ENCODE assay signal across 7 cellular contexts in the genomic region with DNA sequence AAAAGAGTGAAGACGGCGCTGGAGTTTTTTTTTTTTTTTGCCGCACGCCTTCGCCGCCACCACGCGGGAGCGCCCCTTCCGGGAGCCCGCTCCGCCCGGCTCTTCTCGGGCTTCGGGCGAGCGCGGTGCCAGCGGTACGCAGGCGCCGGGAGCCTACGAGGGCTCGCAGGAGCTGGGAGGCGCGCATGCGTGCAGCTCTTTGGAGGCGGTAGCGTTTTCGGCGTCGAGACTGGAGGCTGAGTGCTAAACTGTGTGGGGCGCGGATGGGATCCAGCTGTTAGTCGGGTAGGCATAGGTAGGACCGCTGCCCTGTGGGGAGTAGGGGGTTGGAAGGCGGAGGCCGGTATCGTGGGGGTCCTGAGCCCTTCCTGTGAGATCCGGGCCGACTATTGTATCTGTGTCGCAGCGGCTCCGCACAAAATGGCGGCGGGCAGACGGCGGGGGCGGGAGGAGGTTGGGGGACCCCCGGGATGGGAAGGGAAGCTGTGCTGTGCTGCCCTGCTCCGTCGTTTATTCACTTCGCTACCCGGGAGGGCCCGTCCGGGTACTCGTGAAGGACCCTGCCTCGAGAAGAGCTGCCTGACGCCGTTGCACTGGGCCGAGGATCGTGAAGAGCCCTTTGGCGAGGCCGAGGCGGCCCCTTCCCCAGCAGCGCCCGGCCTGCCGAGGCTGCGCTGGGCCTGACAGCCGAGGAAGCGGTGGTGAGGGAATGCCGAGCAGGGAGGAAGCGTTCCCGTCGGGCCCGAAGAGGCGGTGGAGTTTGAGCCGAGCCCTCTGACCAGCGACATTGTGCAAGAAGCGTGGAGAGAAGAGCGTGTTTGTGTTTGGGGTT. TPM values are rescaled to one million over a fixed set of nuclear protein-coding genes. Genes with fewer than 3 reads are reported as not detected.
DNase-seq lines count a peak whose midpoint lies in the region; ATAC-seq, FAIRE-seq and TF ChIP-seq lines count a peak whose summit lies in the region.

A gene with protein sequence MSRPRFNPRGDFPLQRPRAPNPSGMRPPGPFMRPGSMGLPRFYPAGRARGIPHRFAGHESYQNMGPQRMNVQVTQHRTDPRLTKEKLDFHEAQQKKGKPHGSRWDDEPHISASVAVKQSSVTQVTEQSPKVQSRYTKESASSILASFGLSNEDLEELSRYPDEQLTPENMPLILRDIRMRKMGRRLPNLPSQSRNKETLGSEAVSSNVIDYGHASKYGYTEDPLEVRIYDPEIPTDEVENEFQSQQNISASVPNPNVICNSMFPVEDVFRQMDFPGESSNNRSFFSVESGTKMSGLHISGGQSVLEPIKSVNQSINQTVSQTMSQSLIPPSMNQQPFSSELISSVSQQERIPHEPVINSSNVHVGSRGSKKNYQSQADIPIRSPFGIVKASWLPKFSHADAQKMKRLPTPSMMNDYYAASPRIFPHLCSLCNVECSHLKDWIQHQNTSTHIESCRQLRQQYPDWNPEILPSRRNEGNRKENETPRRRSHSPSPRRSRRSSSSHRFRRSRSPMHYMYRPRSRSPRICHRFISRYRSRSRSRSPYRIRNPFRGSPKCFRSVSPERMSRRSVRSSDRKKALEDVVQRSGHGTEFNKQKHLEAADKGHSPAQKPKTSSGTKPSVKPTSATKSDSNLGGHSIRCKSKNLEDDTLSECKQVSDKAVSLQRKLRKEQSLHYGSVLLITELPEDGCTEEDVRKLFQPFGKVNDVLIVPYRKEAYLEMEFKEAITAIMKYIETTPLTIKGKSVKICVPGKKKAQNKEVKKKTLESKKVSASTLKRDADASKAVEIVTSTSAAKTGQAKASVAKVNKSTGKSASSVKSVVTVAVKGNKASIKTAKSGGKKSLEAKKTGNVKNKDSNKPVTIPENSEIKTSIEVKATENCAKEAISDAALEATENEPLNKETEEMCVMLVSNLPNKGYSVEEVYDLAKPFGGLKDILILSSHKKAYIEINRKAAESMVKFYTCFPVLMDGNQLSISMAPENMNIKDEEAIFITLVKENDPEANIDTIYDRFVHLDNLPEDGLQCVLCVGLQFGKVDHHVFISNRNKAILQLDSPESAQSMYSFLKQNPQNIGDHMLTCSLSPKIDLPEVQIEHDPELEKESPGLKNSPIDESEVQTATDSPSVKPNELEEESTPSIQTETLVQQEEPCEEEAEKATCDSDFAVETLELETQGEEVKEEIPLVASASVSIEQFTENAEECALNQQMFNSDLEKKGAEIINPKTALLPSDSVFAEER (N-terminal part only) (plus strand): TSS at position 202 of the 832 bp plus-strand sequence. CDS start 17,173 bp downstream, outside the sequence.

- H3K79me2 ChIP-seq in astrocyte (ENCODE audit: insufficient read depth, low read length) (peaks cover 52% of the 10 kb centered on the region), hepatocyte (peaks cover 54% of the 10 kb centered on the region)

- no peaks in the 10 kb centered on the region for H3K9me3 Mint-ChIP-seq in T-helper 2 cell treated with Interferon-gamma antibody and Interleukin-4, amounts not matched to agents 5 μg/mL and 100 μg/mL, for 36 hours
- H3K9me3 Mint-ChIP-seq in astrocyte (ENCODE audit: unreplicated experiment): no peaks in the 10 kb centered on the region

- FAIRE-seq in astrocyte (lab: Jason Lieb, UNC): no peak

- ATAC-seq in GM18502 (IDR thresholded peaks at IDR 0.05; ENCODE audit: poor library complexity, unreplicated experiment) (peak; percentile 97), HG02943 (IDR thresholded peaks at IDR 0.05; ENCODE audit: low read depth, unreplicated experiment) (peak; percentile 91)

- H3K36me3 ChIP-seq in astrocyte (ENCODE audit: insufficient read depth, low read length): no peaks in the 10 kb centered on the region
- H3K36me3 ChIP-seq in hepatocyte (replicated peaks; ENCODE audit: insufficient read depth, low read depth): no peaks in the 10 kb centered on the region

- peaks cover 17% of the 10 kb centered on the region for H3K36me3 Mint-ChIP-seq in T-helper 2 cell treated with Interferon-gamma antibody and Interleukin-4, amounts not matched to agents 5 μg/mL and 100 μg/mL, for 36 hours (ENCODE audit: low read depth)
- no peaks in the 10 kb centered on the region for H3K36me3 Mint-ChIP-seq in astrocyte (ENCODE audit: low read depth, unreplicated experiment)

- H3K9me3 ChIP-seq in astrocyte (ENCODE audit: insufficient read depth, low read depth, low read length) (no peaks in the 10 kb centered on the region), hepatocyte (ENCODE audit: low read depth) (no peaks in the 10 kb centered on the region)

- peak within 1 kb of the TSS; percentile 89 for H3K4me3 ChIP-seq in astrocyte (ENCODE audit: insufficient read depth, low read depth, low read length)
- H3K4me3 ChIP-seq in hepatocyte: peak within 1 kb of the TSS; percentile 85

- H3K9me2 ChIP-seq in hepatocyte (replicated peaks; ENCODE audit: insufficient read depth): no peaks in the 10 kb centered on the region

- TF ChIP-seq CTCF in astrocyte (IDR thresholded peaks at IDR 0.05; ENCODE audit: insufficient read depth, low read depth, low read length): peak; percentile 66
- TF ChIP-seq CTCF in hepatocyte (IDR thresholded peaks at IDR 0.05; ENCODE audit: poor library complexity): peak; percentile 87

- peak within 1 kb of the TSS; percentile 97 for H3K4me3 Mint-ChIP-seq in T-helper 2 cell treated with Interferon-gamma antibody and Interleukin-4, amounts not matched to agents 5 μg/mL and 100 μg/mL, for 36 hours
- peak within 1 kb of the TSS; percentile 99 for H3K4me3 Mint-ChIP-seq in astrocyte (ENCODE audit: unreplicated experiment)

- H3K4me2 ChIP-seq in astrocyte (ENCODE audit: low read length): peak within 1 kb of the TSS; percentile 95
- peak within 1 kb of the TSS; percentile 84 for H3K4me2 ChIP-seq in hepatocyte

- H3K27me3 ChIP-seq in astrocyte (ENCODE audit: insufficient read depth, low read length) (no peaks in the 10 kb centered on the region), hepatocyte (no peaks in the 10 kb centered on the region)

- peak within 1 kb of the TSS; percentile 100 for H3K27ac Mint-ChIP-seq in T-helper 2 cell treated with Interferon-gamma antibody and Interleukin-4, amounts not matched to agents 5 μg/mL and 100 μg/mL, for 36 hours
- H3K27ac Mint-ChIP-seq in astrocyte (ENCODE audit: unreplicated experiment): peak within 1 kb of the TSS; percentile 99

- peak within 1 kb of the TSS; percentile 98 for H3K27ac ChIP-seq in astrocyte (ENCODE audit: low read depth, low read length)
- peak within 1 kb of the TSS; percentile 98 for H3K27ac ChIP-seq in hepatocyte

- H3K4me1 Mint-ChIP-seq in T-helper 2 cell treated with Interferon-gamma antibody and Interleukin-4, amounts not matched to agents 5 μg/mL and 100 μg/mL, for 36 hours (ENCODE audit: low read depth): peaks cover 18% of the 10 kb centered on the region
- H3K4me1 Mint-ChIP-seq in astrocyte (ENCODE audit: low read depth, unreplicated experiment): peaks cover 10% of the 10 kb centered on the region

- H3K4me1 ChIP-seq in astrocyte (ENCODE audit: insufficient read depth, low read length): peaks cover 3% of the 10 kb centered on the region
- peaks cover 8% of the 10 kb centered on the region for H3K4me1 ChIP-seq in hepatocyte (ENCODE audit: insufficient read depth)

- H4K20me1 ChIP-seq in astrocyte (ENCODE audit: insufficient read depth, low read length) (peaks cover 44% of the 10 kb centered on the region), hepatocyte (ENCODE audit: insufficient read depth, poor library complexity, severe bottlenecking) (peaks cover 44% of the 10 kb centered on the region)

- H3K27me3 Mint-ChIP-seq in T-helper 2 cell treated with Interferon-gamma antibody and Interleukin-4, amounts not matched to agents 5 μg/mL and 100 μg/mL, for 36 hours (ENCODE audit: low read depth): peaks cover 11% of the 10 kb centered on the region
- H3K27me3 Mint-ChIP-seq in astrocyte (ENCODE audit: low read depth, unreplicated experiment): no peaks in the 10 kb centered on the region

- peak; percentile 82 to 92 for DNase-seq in NCI-H1930 (lab: John Stamatoyannopoulos, UW)
- peak; percentile 93 for DNase-seq in T-helper 2 cell treated with Interferon-gamma antibody and Interleukin-4, amounts not matched to agents 5 μg/mL and 100 μg/mL, for 36 hours (ENCODE audit: low spot score)
- peak; percentile 75 for DNase-seq in astrocyte (ENCODE audit: low read depth)
- DNase-seq in hepatocyte (ENCODE audit: low spot score): peak; percentile 99
- peak; percentile 99 for DNase-seq in retina

- peak within 1 kb of the TSS; percentile 97 for H2AFZ ChIP-seq in astrocyte (ENCODE audit: low read depth, low read length)
- H2AFZ ChIP-seq in hepatocyte: peak within 1 kb of the TSS; percentile 87

- under 1% methylated on average over 65 of the region's 81 CpGs for WGBS in hepatocyte (ENCODE audit: low lambda C conversion rate, missing lambda C conversion rate)

- H3K9ac ChIP-seq in astrocyte (ENCODE audit: low read length): peak within 1 kb of the TSS; percentile 98

RNA-seq across cellular contexts. Expression of the gene that starts here (rescaled TPM):
- total RNA-seq in astrocyte (87.1 and 91.7 TPM in 2 replicates), hepatocyte (141 and 170 TPM in 2 replicates)
- polyA plus RNA-seq in hepatocyte: 41.2 and 52.7 TPM in 2 replicates

Comparison
In these comparisons a context has a peak if more than half of its experiments do, and no peak if none do; other contexts are left out.
1. Peak in every context shown above with its lines: DNase-seq, ATAC-seq, H3K4me3 ChIP-seq and H3K27ac ChIP-seq.